ENCODE assay signal across 23 cellular contexts in the genomic region with DNA sequence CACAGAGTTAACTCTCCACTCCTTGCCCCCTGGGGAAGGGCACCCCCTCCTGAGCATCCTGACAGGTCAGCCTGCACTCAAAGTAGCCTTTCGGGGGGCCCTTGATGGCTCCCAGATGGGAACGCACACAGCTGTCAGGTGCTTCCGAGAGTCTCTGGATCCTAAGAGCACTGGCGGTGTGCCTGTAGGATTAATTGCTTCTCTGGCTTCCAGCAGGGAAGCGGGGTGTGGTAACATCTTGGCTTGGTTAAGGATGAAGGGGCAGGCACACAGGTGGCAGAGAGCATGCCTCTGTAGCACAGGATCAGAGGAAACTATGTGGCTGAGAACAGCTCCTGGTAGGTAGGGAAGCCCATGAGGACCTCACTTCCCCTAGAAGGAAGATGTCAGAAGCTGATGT.
"Had no signal": no experiment of that assay in that cellular context is flagged by ENCODE, and none has a peak within 500 bp of the region (broad histone marks: within the 10 kb centered on the region; RNA-seq: fewer than 3 reads in every experiment).

No MANE protein-coding gene starts in this region.

- H3K27ac Mint-ChIP-seq: endodermal cell; naive B cell; nephron; stimulated activated memory B cell treated with anti-CD40 and anti-IgM and Interleukin-4, amounts not matched to agents 10 μg/mL and 1 μg/mL and 100 μg/mL, for 72 hours; stimulated activated naive CD8-positive, alpha-beta T cell treated with anti-CD3 and anti-CD28 coated beads, Interleukin-15, amount 100 ng/mL, for 72 hours had no signal

- H3K4me3 Mint-ChIP-seq: endodermal cell; naive B cell; nephron; stimulated activated memory B cell treated with anti-CD40 and anti-IgM and Interleukin-4, amounts not matched to agents 10 μg/mL and 1 μg/mL and 100 μg/mL, for 72 hours; stimulated activated naive CD8-positive, alpha-beta T cell treated with anti-CD3 and anti-CD28 coated beads, Interleukin-15, amount 100 ng/mL, for 72 hours had no signal

- H3K27me3 Mint-ChIP-seq: naive B cell; stimulated activated memory B cell treated with anti-CD40 and anti-IgM and Interleukin-4, amounts not matched to agents 10 μg/mL and 1 μg/mL and 100 μg/mL, for 72 hours; stimulated activated naive CD8-positive, alpha-beta T cell treated with anti-CD3 and anti-CD28 coated beads, Interleukin-15, amount 100 ng/mL, for 72 hours had no signal

- ATAC-seq: heart left ventricle; left colon; left ventricle myocardium superior; psoas muscle; sciatic nerve; stimulated activated memory B cell treated with anti-CD40 and anti-IgM and Interleukin-4, amounts not matched to agents 10 μg/mL and 1 μg/mL and 100 μg/mL, for 72 hours; stimulated activated naive CD8-positive, alpha-beta T cell treated with anti-CD3 and anti-CD28 coated beads, Interleukin-15, amount 100 ng/mL, for 72 hours had no signal

- H3K9me3 Mint-ChIP-seq: nephron had no signal

- H3K4me1 Mint-ChIP-seq: naive B cell; stimulated activated memory B cell treated with anti-CD40 and anti-IgM and Interleukin-4, amounts not matched to agents 10 μg/mL and 1 μg/mL and 100 μg/mL, for 72 hours; stimulated activated naive CD8-positive, alpha-beta T cell treated with anti-CD3 and anti-CD28 coated beads, Interleukin-15, amount 100 ng/mL, for 72 hours had no signal

- DNase-seq: colonic mucosa; dermis blood vessel endothelial cell; effector CD4-positive, alpha-beta T cell; endodermal cell; erythroblast; heart left ventricle; hippocampal formation; left colon; left ventricle myocardium superior; mesendoderm; naive B cell; psoas muscle; retina; spleen; stimulated activated CD4-positive, alpha-beta T cell treated with anti-CD3 and anti-CD28 coated beads, Interleukin-15, amount 100 ng/mL, for 24 hours; stimulated activated CD4-positive, alpha-beta T cell treated with anti-CD3 and anti-CD28 coated beads, Interleukin-1b, Interleukin-23, amount 100 ng/mL, for 48 hours; stimulated activated CD4-positive, alpha-beta T cell treated with anti-CD3 and anti-CD28 coated beads, Interleukin-4, amount 100 ng/mL, for 24 hours; stimulated activated naive CD8-positive, alpha-beta T cell treated with anti-CD3 and anti-CD28 coated beads, Interleukin-15, amount 100 ng/mL, for 72 hours; testis; transverse colon had no signal
